ENCODE assay signal across 8 cellular contexts in genomic region chr19:13441810-13442512, GRCh38.
DNase-seq lines count a peak whose midpoint lies in the region; ATAC-seq and TF ChIP-seq lines count a peak whose summit lies in the region.

No MANE protein-coding gene starts in this region.

- H3K27ac Mint-ChIP-seq in memory B cell: no peak overlapping the region

- peak; percentile 39 for DNase-seq in GM20000 (ENCODE audit: low spot score)
- peak; percentile 79 for DNase-seq in RPMI8226
- peak; percentile 3 for DNase-seq in activated naive CD8-positive, alpha-beta T cell treated with anti-CD3 and anti-CD28 coated beads, Interleukin-2, amount 50 U/mL, for 16 hours (ENCODE audit: low read depth, low spot score)
- DNase-seq in memory B cell (ENCODE audit: low spot score in 2 of 2): peak; percentile 7 to 34
- DNase-seq in GM19238 (ENCODE audit: insufficient read length, low spot score): no peak
- no peak for DNase-seq in NCI-H2107 (lab: John Stamatoyannopoulos, UW)

- ATAC-seq in memory B cell (ENCODE audit: low read depth): no peak
- no peak for ATAC-seq in GM18517 (IDR thresholded peaks at IDR 0.05; ENCODE audit: unreplicated experiment)
- no peak for ATAC-seq in GM18502 (IDR thresholded peaks at IDR 0.05; ENCODE audit: poor library complexity, unreplicated experiment)

- peaks cover 9% of the 10 kb centered on the region for H3K9me3 Mint-ChIP-seq in memory B cell

- no peaks in the 10 kb centered on the region for H3K4me1 Mint-ChIP-seq in memory B cell

- H3K27me3 Mint-ChIP-seq in memory B cell: peaks cover 9% of the 10 kb centered on the region

- no peak overlapping the region for H3K4me3 Mint-ChIP-seq in memory B cell

- no peak for TF ChIP-seq CTCF in GM20000 (IDR thresholded peaks at IDR 0.05; ENCODE audit: extremely low read depth, missing control alignments)

- peaks cover 1% of the 10 kb centered on the region for H3K36me3 Mint-ChIP-seq in memory B cell

Comparison
In these comparisons a context has a peak if more than half of its experiments do, and no peak if none do; other contexts are left out.
1. DNase-seq: peak in GM20000 (single experiment), RPMI8226 (single experiment), activated naive CD8-positive, alpha-beta T cell treated with anti-CD3 and anti-CD28 coated beads, Interleukin-2, amount 50 U/mL, for 16 hours (single experiment) and memory B cell (2 of 2); none in GM19238 (single experiment) and NCI-H2107 (single experiment).